In the genomic region with DNA sequence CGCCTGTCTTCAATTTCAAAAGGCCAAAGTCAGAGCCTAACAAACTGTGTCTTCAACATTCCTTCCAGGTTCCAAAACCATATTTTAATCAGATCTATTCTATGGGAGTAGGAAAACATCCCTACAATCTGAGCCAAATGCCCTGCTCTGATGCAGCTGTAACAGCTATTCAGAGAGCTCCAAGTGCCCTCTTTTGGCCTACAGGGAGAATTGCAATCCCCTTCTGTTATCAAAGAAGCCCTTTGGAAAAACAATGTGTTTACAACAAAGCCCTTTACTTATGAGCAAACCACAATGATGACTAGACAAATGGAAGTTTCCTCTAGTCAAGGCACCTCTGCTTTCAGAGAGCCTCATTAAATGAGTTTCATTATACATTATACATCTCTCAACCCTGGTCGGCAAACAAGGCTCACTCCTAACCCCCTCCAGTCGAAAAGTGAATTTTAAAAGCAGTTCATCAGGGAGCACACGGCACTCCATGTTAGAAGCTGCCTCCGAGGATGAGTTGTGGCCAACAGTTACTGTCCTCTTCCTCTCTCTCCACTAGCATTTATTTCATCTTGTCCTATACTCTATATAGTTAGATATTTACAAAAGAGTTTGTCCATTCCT, we compare ENCODE assay signal across 7 cellular contexts. TPM values are rescaled to one million over a fixed set of nuclear protein-coding genes. Genes with fewer than 3 reads are reported as not detected.
DNase-seq lines count a peak whose midpoint lies in the region; ATAC-seq, FAIRE-seq and TF ChIP-seq lines count a peak whose summit lies in the region.

No MANE protein-coding gene starts in this region.

- H4K20me1 ChIP-seq in OCI-LY3 (ENCODE audit: insufficient read depth, low read length) = no peaks in the 10 kb centered on the region

- peaks cover 22% of the 10 kb centered on the region for H3K27me3 ChIP-seq in OCI-LY3 (ENCODE audit: low read depth, low read length)
- H3K27me3 ChIP-seq in dorsolateral prefrontal cortex = peaks cover 0 to 3% (median 0%) of the 10 kb centered on the region in 45 donors

- no peaks in the 10 kb centered on the region for H3K9me3 ChIP-seq in OCI-LY3 (ENCODE audit: insufficient read depth, low read length)

- H3K4me3 ChIP-seq in OCI-LY3 (ENCODE audit: low read length) (peak overlapping the region; percentile 31), dorsolateral prefrontal cortex (peak overlapping the region in 13 of 59 donors; percentile 3 to 39 (median 23)), lower leg skin (ENCODE audit: low read depth, poor library complexity, severe bottlenecking) (no peak overlapping the region)

- peak overlapping the region; percentile 3; the same call in 1 of the 2 replicates for H2AFZ ChIP-seq in OCI-LY3 (ENCODE audit: low read depth, low read length)

- no peaks in the 10 kb centered on the region for H3K79me2 ChIP-seq in OCI-LY3 (ENCODE audit: low read length)

- TF ChIP-seq CTCF in OCI-LY3 (IDR thresholded peaks at IDR 0.05; ENCODE audit: low read depth, low read length) (peak; percentile 73), dorsolateral prefrontal cortex (IDR thresholded peaks at IDR 0.05 in 54 of 56, conservative IDR thresholded peaks at IDR 0.05 in 2 of 56; ENCODE audit: low read depth in 1 of 56, partially characterized antibody in 56 of 56) (peak; percentile 34 to 93 (median 78)), lower leg skin (IDR thresholded peaks at IDR 0.05) (no peak)

- TF ChIP-seq POLR2A in lower leg skin (IDR thresholded peaks at IDR 0.05) = no peak

- DNase-seq in dorsolateral prefrontal cortex (peak in 3 of 10 donors; percentile 4 to 42 (median 36)), midbrain (lab: John Stamatoyannopoulos, UW) (peak; percentile 77), lower leg skin (ENCODE audit: low spot score in 2 of 2) (no peak)
- DNase-seq in activated T-cell treated with anti-CD3 and anti-CD28 coated beads, Interleukin-2, amount 50 U/mL, for 1 hour = no peak

- H3K36me3 ChIP-seq in OCI-LY3 (replicated peaks; ENCODE audit: low read depth, low read length) = no peaks in the 10 kb centered on the region

- 39 to 44% methylated on average over 5 of the region's 5 CpGs for WGBS in lower leg skin, 2 donors

- H3K4me1 ChIP-seq in OCI-LY3 (ENCODE audit: low read length) = 0 out of 2 replicates have a peak, but pooled peaks cover 2% of the 10 kb centered on the region

- intact Hi-C loops in dorsolateral prefrontal cortex (cut with DNase I) (loop anchor here in 1 of 2 donors (10.0 kb wide), 1 partner anchor 757 kb away; no protein-coding TSS in a partner anchor), lower leg skin (cut with DNase I; ENCODE audit: low total_unique reads) (no loop called here)

- FAIRE-seq in G401.6 (lab: Jason Lieb, UNC) = peak; percentile 52

- H3K27ac ChIP-seq in OCI-LY3 (ENCODE audit: low read length) = no peak overlapping the region
- H3K27ac ChIP-seq in dorsolateral prefrontal cortex = peak overlapping the region in 5 of 59 donors; percentile 6 to 42 (median 16)

- peak overlapping the region; percentile 43 for H3K4me2 ChIP-seq in OCI-LY3 (ENCODE audit: low read length)

- H3K9ac ChIP-seq in OCI-LY3 (ENCODE audit: low read length) = no peak overlapping the region

- peak; percentile 55 for ATAC-seq in HG02678 (IDR thresholded peaks at IDR 0.05; ENCODE audit: unreplicated experiment)

RNA-seq across cellular contexts. Expression of a gene that starts 42.6 kb away (rescaled TPM):
- total RNA-seq in dorsolateral prefrontal cortex = not detected
- total RNA-seq in lower leg skin = not detected

Comparison
In these comparisons a context has a peak if more than half of its experiments do, and no peak if none do; other contexts are left out.
1. CTCF ChIP-seq: peak in OCI-LY3 (single experiment) and dorsolateral prefrontal cortex (56 of 56); none in lower leg skin (0 of 3).